8 cellular contexts compared by ENCODE assay signal in the genomic region with DNA sequence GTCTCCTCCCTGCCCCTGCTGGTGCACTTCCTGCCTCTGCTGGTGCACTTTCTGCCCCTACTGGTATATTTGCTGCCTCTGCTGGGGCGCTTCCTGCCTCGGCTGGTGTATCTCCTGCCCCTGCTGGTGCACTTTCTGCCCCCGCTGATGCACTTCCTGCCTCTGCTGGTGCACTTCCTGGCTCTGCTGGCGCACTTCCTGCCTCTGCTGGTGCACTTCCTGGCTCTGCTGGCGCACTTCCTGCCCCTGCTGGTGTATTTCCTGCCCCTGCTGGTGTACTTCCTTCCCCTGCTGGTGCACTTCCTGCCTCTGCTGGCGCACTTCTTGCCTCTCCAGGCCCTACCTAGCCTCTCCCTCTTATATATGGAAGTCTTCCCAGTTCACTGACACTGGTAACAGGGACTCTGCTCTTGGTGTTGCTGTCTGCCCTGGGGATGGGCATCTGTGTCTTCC. TPM values are rescaled to one million over a fixed set of nuclear protein-coding genes. Genes with fewer than 3 reads are reported as not detected.
DNase-seq lines count a peak whose midpoint lies in the region; ATAC-seq and TF ChIP-seq lines count a peak whose summit lies in the region.

No MANE protein-coding gene starts in this region.

- ATAC-seq in HG02571 (IDR thresholded peaks at IDR 0.05; ENCODE audit: unreplicated experiment), result no peak

- no peak overlapping the region for H3K4me3 ChIP-seq in ascending aorta

- H3K9me3 ChIP-seq in ascending aorta, result no peaks in the 10 kb centered on the region

- no peaks in the 10 kb centered on the region for H3K36me3 ChIP-seq in ascending aorta

- no peaks in the 10 kb centered on the region for H3K27me3 ChIP-seq in ascending aorta

- peak; percentile 27 for TF ChIP-seq POLR2A in GM10847 (IDR thresholded peaks at IDR 0.05; ENCODE audit: extremely low read depth, insufficient read length)

- no peak for TF ChIP-seq CTCF in ascending aorta (IDR thresholded peaks at IDR 0.05)

- peak; percentile 41 to 96 (median 86) for DNase-seq in T-helper 2 cell
- DNase-seq in ascending aorta (ENCODE audit: low spot score in 2 of 2), result peak; percentile 21 to 74
- peak; percentile 63 for DNase-seq in stimulated activated CD4-positive, alpha-beta T cell treated with anti-CD3 and anti-CD28 coated beads, Interleukin-12 subunit alpha, Interleukin-12 subunit beta, amount 100 ng/mL, for 4 hours
- no peak for DNase-seq in cortex of kidney (lab: John Stamatoyannopoulos, UW)
- DNase-seq in GM19238 (ENCODE audit: insufficient read length, low spot score), result no peak
- DNase-seq in medulla oblongata (ENCODE audit: extremely low spot score), result no peak

- intact Hi-C loops in ascending aorta (cut with DNase I), result no loop called here

- no peak overlapping the region for H3K27ac ChIP-seq in ascending aorta

- H3K4me1 ChIP-seq in ascending aorta, result no peaks in the 10 kb centered on the region

RNA-seq across cellular contexts. Expression of a gene that starts 10.1 kb away (rescaled TPM):
- total RNA-seq in ascending aorta, result 4.5 TPM

RNA-seq across cellular contexts. Expression of a gene that starts 36.1 kb away (rescaled TPM):
- not detected for total RNA-seq in ascending aorta

RNA-seq across cellular contexts. Expression of a gene that starts 38.9 kb away (rescaled TPM):
- 3.0 TPM for total RNA-seq in ascending aorta

RNA-seq across cellular contexts. Expression of a gene that starts 48.5 kb away (rescaled TPM):
- 6.7 TPM for total RNA-seq in ascending aorta

Comparison
In these comparisons a context has a peak if more than half of its experiments do, and no peak if none do; other contexts are left out.
1. DNase-seq: peak in T-helper 2 cell (5 of 5), ascending aorta (2 of 2) and stimulated activated CD4-positive, alpha-beta T cell treated with anti-CD3 and anti-CD28 coated beads, Interleukin-12 subunit alpha, Interleukin-12 subunit beta, amount 100 ng/mL, for 4 hours (single experiment); none in cortex of kidney (single experiment), GM19238 (single experiment) and medulla oblongata (single experiment).